In genomic region chr10:33501161-33501560, GRCh38 we compare ENCODE assay signal across 24 cellular contexts.
"Had no signal": no experiment of that assay in that cellular context is flagged by ENCODE, and none has a peak within 500 bp of the region (broad histone marks: within the 10 kb centered on the region; RNA-seq: fewer than 3 reads in every experiment).

No MANE protein-coding gene starts in this region.

- ATAC-seq: activated CD8-positive, alpha-beta memory T cell treated with anti-CD3 and anti-CD28 coated beads, Interleukin-2, amount 10 ng/mL, durations not matched to agents 7 days and 5 days; activated CD8-positive, alpha-beta T cell treated with anti-CD3 and anti-CD28 coated beads for 36 hours; activated naive CD8-positive, alpha-beta T cell treated with anti-CD3 and anti-CD28 coated beads, Interleukin-2, amount 50 U/mL, for 24 hours had no signal

- DNase-seq: activated B cell treated with CpG ODN at 0.5 μM for 24 hours; activated CD4-positive, alpha-beta memory T cell treated with anti-CD3 and anti-CD28 coated beads for 36 hours; activated CD4-positive, alpha-beta T cell treated with anti-CD3 and anti-CD28 coated beads for 4 hours; activated CD4-positive, alpha-beta T cell treated with anti-CD3 and anti-CD28 coated beads, Interleukin-2, amount 10 ng/mL, durations not matched to agents 24 days and 14 days; activated CD4-positive, alpha-beta T cell treated with anti-CD3 and anti-CD28 coated beads, Interleukin-2, amount 50 U/mL, for 1 hour; activated CD4-positive, alpha-beta T cell treated with anti-CD3 and anti-CD28 coated beads, Interleukin-2, amount 50 U/mL, for 4 hours; activated CD4-positive, CD25-positive, alpha-beta regulatory T cell treated with anti-CD3 and anti-CD28 coated beads, Interleukin-2, amount 50 U/mL, for 72 hours; activated CD8-positive, alpha-beta memory T cell treated with anti-CD3 and anti-CD28 coated beads, Interleukin-2, amount 10 ng/mL, durations not matched to agents 7 days and 5 days; activated CD8-positive, alpha-beta memory T cell treated with anti-CD3 and anti-CD28 coated beads, Interleukin-2, amount 50 U/mL, for 48 hours; activated CD8-positive, alpha-beta T cell treated with anti-CD3 and anti-CD28 coated beads for 36 hours; activated effector memory CD4-positive, alpha-beta T cell treated with Interleukin-2 at 50 U/mL for 16 hours; activated gamma-delta T cell; activated naive CD4-positive, alpha-beta T cell treated with anti-CD3 and anti-CD28 coated beads, Interleukin-2, amount 10 ng/mL, durations not matched to agents 7 days and 5 days; activated naive CD4-positive, alpha-beta T cell treated with Interleukin-2 at 50 U/mL for 16 hours; activated naive CD8-positive, alpha-beta T cell treated with anti-CD3 and anti-CD28 coated beads, Interleukin-2, amount 10 ng/mL, durations not matched to agents 7 days and 5 days; activated naive CD8-positive, alpha-beta T cell treated with anti-CD3 and anti-CD28 coated beads, Interleukin-2, amount 50 U/mL, for 24 hours; activated T-cell treated with anti-CD3 and anti-CD28 coated beads, Interleukin-2, amount 50 U/mL, for 24 hours; activated T-cell treated with anti-CD3 and anti-CD28 coated beads, Interleukin-2, amount 50 U/mL, for 48 hours; amygdala; anterior cingulate cortex; caudate nucleus; cerebellar nuclear complex; T-helper 2 cell; T-helper 9 cell had no signal
